Comparison of ENCODE assay signal across 30 cellular contexts in genomic region chr1:225360119-225360518, GRCh38.
DNase-seq lines count a peak whose midpoint lies in the region; ATAC-seq, FAIRE-seq and TF ChIP-seq lines count a peak whose summit lies in the region.
"Had no signal": no experiment of that assay in that cellular context is flagged by ENCODE, and none has a peak within 500 bp of the region (broad histone marks: within the 10 kb centered on the region; RNA-seq: fewer than 3 reads in every experiment).

No MANE protein-coding gene starts in this region.

- DNase-seq in right lobe of liver (no peak), HepG2 (ENCODE audit: low spot score) (no peak), left lobe of liver (ENCODE audit: low spot score) (no peak)
- DNase-seq: 8988T; ACHN; AML-193; BE2C; C1 segment of cervical spinal cord; Caco-2; Calu3; CD4-positive, alpha-beta memory T cell; CD4-positive, alpha-beta T cell; CD4-positive, CD25-positive, alpha-beta regulatory T cell; CD8-positive, alpha-beta memory T cell; CD8-positive, alpha-beta T cell; COR-L47; DMS 273 treated with DMSO at 0.1 percent for 48 hours; DMS153; DMS53; DMS79; DMS79 treated with DMSO at 0.1 percent for 48 hours; DND-41; EL had no signal

- no peak overlapping the region for H3K9ac ChIP-seq in HepG2 (ENCODE audit: insufficient read depth, low read depth, low read length)
- H3K9ac ChIP-seq: BLaER1; BLaER1 treated with 17β-estradiol and CSF1 and Interleukin-3, amounts not matched to agents 10 nM and 100 nM had no signal

- no peak overlapping the region for H2AFZ ChIP-seq in HepG2 (ENCODE audit: low read length)

- CTCF ChIA-PET in HepG2 (lab: Yijun Ruan, JAX; ENCODE audit: low intra/inter-chr PET ratio, low total read pairs), result no interaction called here

- POLR2A ChIA-PET in HepG2 (lab: Yijun Ruan, JAX), result no interaction called here

- no peak for FAIRE-seq in HepG2 (lab: Jason Lieb, UNC)
- FAIRE-seq: A204.1, A549 had no signal

- no peak for TF ChIP-seq EP300 in HepG2 (IDR thresholded peaks at IDR 0.05; ENCODE audit: low read depth in 2 of 2, low read length in 2 of 2)
- no peak for TF ChIP-seq EP300 in HepG2 (CRISPR knock-in tag; IDR thresholded peaks at IDR 0.05; ENCODE audit: borderline replicate concordance)

- no peaks in the 10 kb centered on the region for H4K20me1 ChIP-seq in HepG2 (ENCODE audit: insufficient read depth, low read length)
- H4K20me1 ChIP-seq: BLaER1; BLaER1 treated with 17β-estradiol and CSF1 and Interleukin-3, amounts not matched to agents 10 nM and 100 nM had no signal

- in situ Hi-C loops in HepG2 (cut with HindIII; ENCODE audit: extremely low pct_ligation_motif_present, low pct_unique_long_range_greater_than_20kb), result no loop called here

- no peaks in the 10 kb centered on the region for H3K36me3 ChIP-seq in right lobe of liver
- H3K36me3 ChIP-seq in HepG2 (replicated peaks in 1 of 2; ENCODE audit: control insufficient read depth in 1 of 2, insufficient read depth in 2 of 2, low read length in 2 of 2), result no peaks in the 10 kb centered on the region
- H3K36me3 ChIP-seq: BE2C; BLaER1; BLaER1 treated with 17β-estradiol and CSF1 and Interleukin-3, amounts not matched to agents 10 nM and 100 nM had no signal

- TF ChIP-seq CTCF in right lobe of liver (IDR thresholded peaks at IDR 0.05), result no peak
- TF ChIP-seq CTCF in HepG2 (CRISPR knock-in tag; IDR thresholded peaks at IDR 0.05), result no peak

- no peak for TF ChIP-seq RAD21 in HepG2 (CRISPR knock-in tag; IDR thresholded peaks at IDR 0.05)

- H3K4me1 ChIP-seq in right lobe of liver (peaks cover 0 to 7% (median 2%) of the 10 kb centered on the region in 4 donors), HepG2 (ENCODE audit: insufficient read depth, low read length) (no peaks in the 10 kb centered on the region)
- H3K4me1 ChIP-seq: A549, BE2C, Caco-2 had no signal

- H3K27me3 ChIP-seq in right lobe of liver (no peaks in the 10 kb centered on the region), HepG2 (ENCODE audit: control insufficient read depth in 1 of 2, insufficient read depth in 2 of 2, low read length in 2 of 2) (no peaks in the 10 kb centered on the region)
- H3K27me3 ChIP-seq: BLaER1; BLaER1 treated with 17β-estradiol and CSF1 and Interleukin-3, amounts not matched to agents 10 nM and 100 nM had no signal

- H3K4me2 ChIP-seq in HepG2 (ENCODE audit: low read depth, low read length), result no peak overlapping the region
- H3K4me2 ChIP-seq: A549 had no signal

- WGBS in right lobe of liver (ENCODE audit: insufficient coverage, low coverage, low lambda C conversion rate, missing lambda C conversion rate), result 46% methylated on average over 4 of the region's 4 CpGs
- 52% methylated on average over 4 of the region's 4 CpGs for WGBS in HepG2 (ENCODE audit: low lambda C conversion rate)

- no peaks in the 10 kb centered on the region for H3K79me2 ChIP-seq in HepG2 (ENCODE audit: insufficient read depth, low read length)

- H3K9me3 ChIP-seq in right lobe of liver (no peaks in the 10 kb centered on the region), HepG2 (ENCODE audit: low read length) (no peaks in the 10 kb centered on the region)
- H3K9me3 ChIP-seq: A549; BE2C; BLaER1; BLaER1 treated with 17β-estradiol and CSF1 and Interleukin-3, amounts not matched to agents 10 nM and 100 nM; Caco-2 had no signal

- H3K27ac ChIP-seq in right lobe of liver, result no peak overlapping the region
- no peak overlapping the region for H3K27ac ChIP-seq in HepG2 (ENCODE audit: extremely low read length, insufficient read depth, low read length)
- H3K27ac ChIP-seq: 22Rv1; A549; BLaER1; BLaER1 treated with 17β-estradiol and CSF1 and Interleukin-3, amounts not matched to agents 10 nM and 100 nM; C4-2B had no signal

- intact Hi-C loops in right lobe of liver (cut with DNase I) (no loop called here), HepG2 (cut with micrococcal nuclease; ENCODE audit: unreplicated experiment) (no loop called here)

- peak in 3 of 4 donors; percentile 27 to 54 (median 52) for ATAC-seq in right lobe of liver
- ATAC-seq in HepG2, result no peak
- peak; percentile 32 for ATAC-seq in left lobe of liver
- no peak for ATAC-seq in HG02623 (IDR thresholded peaks at IDR 0.05; ENCODE audit: unreplicated experiment)
- ATAC-seq: A549; CD8-positive, alpha-beta T cell had no signal

- TF ChIP-seq POLR2A in right lobe of liver (IDR thresholded peaks at IDR 0.05), result no peak
- TF ChIP-seq POLR2A in HepG2 (IDR thresholded peaks at IDR 0.05; ENCODE audit: insufficient read depth in 1 of 2, low read depth in 2 of 2, low read length in 2 of 2), result no peak

- BruUV-seq in HepG2 (replicated peaks; lab: Mats Ljungman, UMichigan), result no TSS peak

- no peak overlapping the region for H3K4me3 ChIP-seq in right lobe of liver
- no peak overlapping the region for H3K4me3 ChIP-seq in HepG2 (replicated peaks in 1 of 3; ENCODE audit: insufficient read depth in 1 of 3, low read depth in 2 of 3, low read length in 3 of 3)
- H3K4me3 ChIP-seq: A549; BLaER1; BLaER1 treated with 17β-estradiol and CSF1 and Interleukin-3, amounts not matched to agents 10 nM and 100 nM had no signal

TF ChIP-seq in HepG2, 621 proteins besides CTCF, POLR2A, EP300 and RAD21:
- TF ChIP-seq SCMH1 (CRISPR knock-in tag; IDR thresholded peaks at IDR 0.05; ENCODE audit: borderline replicate concordance) (no peak), ZNF496 (CRISPR knock-in tag; IDR thresholded peaks at IDR 0.05; ENCODE audit: insufficient replicate concordance) (no peak)

Comparison
In these comparisons a context has a peak if more than half of its experiments do, and no peak if none do; other contexts are left out.
1. ATAC-seq: peak in right lobe of liver (3 of 4) and left lobe of liver (single experiment); none in HepG2 (single experiment) and HG02623 (single experiment).